Comparison of ENCODE assay signal across 9 cellular contexts in the genomic region with DNA sequence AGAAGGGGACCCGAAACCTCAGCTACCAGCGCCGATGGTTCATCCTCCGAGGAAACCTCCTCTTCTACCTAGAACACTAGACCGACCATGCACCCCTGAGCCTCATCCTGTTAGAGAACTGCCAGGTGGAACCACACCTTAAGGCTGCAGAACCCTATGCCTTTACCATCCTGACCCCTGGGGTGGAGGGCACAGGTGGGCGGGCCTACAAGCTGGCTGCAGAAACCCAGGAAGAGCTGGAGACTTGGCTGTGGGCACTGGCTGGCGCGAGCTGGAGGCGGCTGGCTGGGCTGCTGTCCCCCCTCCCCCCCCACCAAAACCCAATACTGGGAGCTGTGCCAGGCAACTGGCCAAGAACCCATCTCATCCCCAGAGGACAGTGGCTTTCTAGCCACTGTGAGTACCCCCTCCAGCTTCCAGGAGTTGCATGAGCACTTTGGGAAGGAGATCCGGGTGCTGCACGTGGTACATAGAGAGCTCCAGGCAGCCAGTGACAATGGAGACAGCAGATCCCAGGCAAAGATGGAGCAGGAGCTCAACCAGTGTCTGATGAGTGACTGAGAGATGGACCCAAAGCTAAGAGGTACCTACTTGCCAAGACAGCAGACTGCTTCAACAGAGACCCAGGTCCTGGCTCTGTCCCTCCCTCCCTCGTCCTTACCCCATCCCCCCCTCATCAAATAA. TPM values are rescaled to one million over a fixed set of nuclear protein-coding genes. Genes with fewer than 3 reads are reported as not detected.
DNase-seq lines count a peak whose midpoint lies in the region; ATAC-seq and TF ChIP-seq lines count a peak whose summit lies in the region.
"Had no signal": no experiment of that assay in that cellular context is flagged by ENCODE, and none has a peak within 500 bp of the region (broad histone marks: within the 10 kb centered on the region; RNA-seq: fewer than 3 reads in every experiment).

No MANE protein-coding gene starts in this region.

- TF ChIP-seq CTCF in SU-DHL-6 (IDR thresholded peaks at IDR 0.05; ENCODE audit: insufficient read depth, low read length, poor library complexity, severe bottlenecking) (no peak), heart right ventricle (IDR thresholded peaks at IDR 0.05) (no peak)

- H3K9me3 ChIP-seq in SU-DHL-6 (ENCODE audit: insufficient read depth, low read length) (no peaks in the 10 kb centered on the region), heart right ventricle (no peaks in the 10 kb centered on the region), skeletal muscle tissue (ENCODE audit: control insufficient read depth in 3 of 3, low read length in 3 of 3) (no peaks in the 10 kb centered on the region)

- H3K36me3 ChIP-seq in SU-DHL-6 (ENCODE audit: low read length) = no peaks in the 10 kb centered on the region
- peaks cover 0 to 75% (median 27%) of the 10 kb centered on the region in 9 donors for H3K36me3 ChIP-seq in heart right ventricle
- peaks cover 38 to 49% (median 44%) of the 10 kb centered on the region in 3 donors for H3K36me3 ChIP-seq in skeletal muscle tissue (ENCODE audit: control insufficient read depth in 3 of 3, insufficient read depth in 3 of 3, low read length in 3 of 3)

- intact Hi-C loops in heart right ventricle (cut with DNase I) = loop anchor here in 4 of 10 donors (1.0 to 10.0 kb wide), 4 partner anchors 35 to 58 kb away; a partner anchor contains a TSS

- H4K20me1 ChIP-seq in SU-DHL-6 (ENCODE audit: low read depth, low read length) = no peaks in the 10 kb centered on the region

- H3K4me3 ChIP-seq in SU-DHL-6 (ENCODE audit: insufficient read depth, low read length, poor library complexity, severe bottlenecking) (no peak overlapping the region), heart right ventricle (peak overlapping the region in 6 of 10 donors; percentile 74 to 99 (median 86)), skeletal muscle tissue (ENCODE audit: low read length in 3 of 3) (peak overlapping the region in 2 of 3 donors; percentile 85 to 95)

- 68 to 69% methylated on average over 12 of the region's 12 CpGs for WGBS in heart right ventricle, 2 donors

- peak overlapping the region; percentile 95; the same call in 1 of the 2 replicates for H3K9ac ChIP-seq in SU-DHL-6 (ENCODE audit: low read length)
- H3K9ac ChIP-seq in skeletal muscle tissue (ENCODE audit: low read depth in 1 of 3, low read length in 3 of 3) = peak overlapping the region; percentile 81 to 98 (median 96)

- H3K4me1 ChIP-seq in heart right ventricle = peaks cover 26 to 46% (median 38%) of the 10 kb centered on the region in 9 donors
- H3K4me1 ChIP-seq in skeletal muscle tissue (ENCODE audit: control insufficient read depth in 3 of 3, insufficient read depth in 3 of 3, low read length in 3 of 3) = peaks cover 33 to 53% (median 38%) of the 10 kb centered on the region in 3 donors

- DNase-seq in HK-2 (ENCODE audit: unreplicated experiment) = peak; percentile 60
- DNase-seq in heart right ventricle = no peak
- no peak for DNase-seq in stimulated activated naive CD4-positive, alpha-beta T cell treated with Interleukin-2 at 50 U/mL for 16 hours (lab: John Stamatoyannopoulos, UW)
- no peak for DNase-seq in SK-N-DZ (ENCODE audit: low spot score)
- DNase-seq in stimulated activated CD4-positive, alpha-beta T cell treated with anti-CD3 and anti-CD28 coated beads, Interleukin-4, amount 100 ng/mL, for 24 hours = no peak

- H3K4me2 ChIP-seq in SU-DHL-6 (ENCODE audit: low read depth, low read length, poor library complexity, severe bottlenecking) = peak overlapping the region; percentile 90

- no peak overlapping the region for H2AFZ ChIP-seq in SU-DHL-6 (ENCODE audit: low read depth, low read length, severe bottlenecking)

- H3F3A ChIP-seq in SU-DHL-6 (ENCODE audit: insufficient read depth) = peaks cover 25% of the 10 kb centered on the region

- H3K27me3 ChIP-seq in SU-DHL-6 (ENCODE audit: low read length) (no peaks in the 10 kb centered on the region), heart right ventricle (no peaks in the 10 kb centered on the region), skeletal muscle tissue (ENCODE audit: control insufficient read depth in 3 of 3, insufficient read depth in 3 of 3, low read length in 3 of 3) (no peaks in the 10 kb centered on the region)

- H3K9me2 ChIP-seq in SU-DHL-6 (replicated peaks; ENCODE audit: insufficient read depth, low read length) = no peaks in the 10 kb centered on the region

- peaks cover 27% of the 10 kb centered on the region for H3K79me2 ChIP-seq in SU-DHL-6 (ENCODE audit: insufficient read depth, low read length)

- peak overlapping the region; percentile 72 for H3K27ac ChIP-seq in SU-DHL-6 (ENCODE audit: low read depth, low read length)
- peak overlapping the region in 9 of 10 donors; percentile 94 to 99 (median 97) for H3K27ac ChIP-seq in heart right ventricle
- peak overlapping the region; percentile 95 for H3K27ac ChIP-seq in skeletal muscle tissue (ENCODE audit: low read depth, low read length)

- ATAC-seq in heart right ventricle = no peak
- no peak for ATAC-seq in HG03521 (IDR thresholded peaks at IDR 0.05; ENCODE audit: unreplicated experiment)

RNA-seq across cellular contexts. Expression of a gene that starts 1.4 kb away (rescaled TPM):
- 10 to 100 TPM; 34.9 to 48.8 (median 38.8) TPM for total RNA-seq in heart right ventricle
- polyA plus RNA-seq in heart right ventricle = 10 to 100 TPM; 19.9 to 47.7 TPM
- 24.5 TPM for total RNA-seq in skeletal muscle tissue
- polyA plus RNA-seq in SK-N-DZ (2014; cell fraction: cytosol; rRNA removed) = 91.0 and 98.3 TPM in 2 replicates
- polyA plus RNA-seq in SK-N-DZ (2014; cell fraction: nucleus; rRNA removed) = 139 and 142 TPM in 2 replicates

RNA-seq across cellular contexts. Expression of a gene that starts 13.8 kb away (rescaled TPM):
- total RNA-seq in heart right ventricle (10 to 100 TPM; 18.0 to 27.7 (median 22.2) TPM), skeletal muscle tissue (24.5 TPM)
- 10 to 100 TPM; 25.1 to 30.0 TPM for polyA plus RNA-seq in heart right ventricle
- polyA plus RNA-seq in SK-N-DZ (2014; cell fraction: cytosol; rRNA removed) = 32.4 and 36.4 TPM in 2 replicates
- 22.7 and 35.0 TPM in 2 replicates for polyA plus RNA-seq in SK-N-DZ (2014; cell fraction: nucleus; rRNA removed)

RNA-seq across cellular contexts. Expression of a gene that starts 18.1 kb away (rescaled TPM):
- total RNA-seq in heart right ventricle = not detected
- 1 to 10 TPM in 1 of 2 donors, under 1 TPM in 1; 0.41 to 3.7 TPM for polyA plus RNA-seq in heart right ventricle
- 12,119 TPM for total RNA-seq in skeletal muscle tissue
- polyA plus RNA-seq in SK-N-DZ (2014; cell fraction: cytosol; rRNA removed) = not detected in 2 replicates
- 1.5 TPM in 1 of 2 replicates, not detected in the other for polyA plus RNA-seq in SK-N-DZ (2014; cell fraction: nucleus; rRNA removed)
- total RNA-seq: T-helper 2 cell treated with Interferon-gamma antibody and Interleukin-4, amounts not matched to agents 100 ng/mL and 5 ng/mL, for 36 hours had no signal

RNA-seq across cellular contexts. Expression of a gene that starts 25.8 kb away (rescaled TPM):
- 1 to 10 TPM in 9 of 10 donors, under 1 TPM in 1; 0.97 to 6.8 (median 1.4) TPM for total RNA-seq in heart right ventricle
- 1 to 10 TPM in 1 of 2 donors, under 1 TPM in 1; 0.78 to 3.4 TPM for polyA plus RNA-seq in heart right ventricle
- 0.52 TPM for total RNA-seq in skeletal muscle tissue
- 2.5 TPM in 1 of 2 replicates, not detected in the other for polyA plus RNA-seq in SK-N-DZ (2014; cell fraction: cytosol; rRNA removed)
- polyA plus RNA-seq in SK-N-DZ (2014; cell fraction: nucleus; rRNA removed) = 0.23 and 0.26 TPM in 2 replicates

RNA-seq across cellular contexts. Expression of a gene that starts 38.7 kb away (rescaled TPM):
- 1 to 10 TPM; 3.2 to 6.6 (median 5.4) TPM for total RNA-seq in heart right ventricle
- polyA plus RNA-seq in heart right ventricle = 1 to 10 TPM; 2.2 to 8.0 TPM
- total RNA-seq in skeletal muscle tissue = 6.3 TPM
- 35.7 and 36.2 TPM in 2 replicates for polyA plus RNA-seq in SK-N-DZ (2014; cell fraction: cytosol; rRNA removed)
- polyA plus RNA-seq in SK-N-DZ (2014; cell fraction: nucleus; rRNA removed) = 28.7 and 38.1 TPM in 2 replicates

Comparison
In these comparisons a context has a peak if more than half of its experiments do, and no peak if none do; other contexts are left out.
1. RNA of a gene that starts 18.1 kb away (total RNA-seq): 12,119 TPM in skeletal muscle tissue (single experiment); not detected in heart right ventricle; every median in the first group is over 1,000 times any median in the second.
2. Peak in every context shown above with its lines, with median percentiles within 50 percentile points of each other: H3K27ac ChIP-seq.